In genomic region chr18:77254711-77255110, GRCh38 we compare ENCODE assay signal across 1 cellular context.
TF ChIP-seq lines count a peak whose summit lies in the region.

No MANE protein-coding gene starts in this region.

TF ChIP-seq in GM23338, 12 proteins besides CTCF, POLR2A, EP300 and RAD21 (continued from another document):
- no peak for TF ChIP-seq CREB1 (CRISPR knock-in tag; IDR thresholded peaks at IDR 0.05; ENCODE audit: low read depth)
- no peak for TF ChIP-seq NANOG (IDR thresholded peaks at IDR 0.05; ENCODE audit: borderline replicate concordance)
- TF ChIP-seq, protein P1, sequence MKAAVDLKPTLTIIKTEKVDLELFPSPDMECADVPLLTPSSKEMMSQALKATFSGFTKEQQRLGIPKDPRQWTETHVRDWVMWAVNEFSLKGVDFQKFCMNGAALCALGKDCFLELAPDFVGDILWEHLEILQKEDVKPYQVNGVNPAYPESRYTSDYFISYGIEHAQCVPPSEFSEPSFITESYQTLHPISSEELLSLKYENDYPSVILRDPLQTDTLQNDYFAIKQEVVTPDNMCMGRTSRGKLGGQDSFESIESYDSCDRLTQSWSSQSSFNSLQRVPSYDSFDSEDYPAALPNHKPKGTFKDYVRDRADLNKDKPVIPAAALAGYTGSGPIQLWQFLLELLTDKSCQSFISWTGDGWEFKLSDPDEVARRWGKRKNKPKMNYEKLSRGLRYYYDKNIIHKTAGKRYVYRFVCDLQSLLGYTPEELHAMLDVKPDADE (IDR thresholded peaks at IDR 0.05): no peak
- TF ChIP-seq, protein P2, sequence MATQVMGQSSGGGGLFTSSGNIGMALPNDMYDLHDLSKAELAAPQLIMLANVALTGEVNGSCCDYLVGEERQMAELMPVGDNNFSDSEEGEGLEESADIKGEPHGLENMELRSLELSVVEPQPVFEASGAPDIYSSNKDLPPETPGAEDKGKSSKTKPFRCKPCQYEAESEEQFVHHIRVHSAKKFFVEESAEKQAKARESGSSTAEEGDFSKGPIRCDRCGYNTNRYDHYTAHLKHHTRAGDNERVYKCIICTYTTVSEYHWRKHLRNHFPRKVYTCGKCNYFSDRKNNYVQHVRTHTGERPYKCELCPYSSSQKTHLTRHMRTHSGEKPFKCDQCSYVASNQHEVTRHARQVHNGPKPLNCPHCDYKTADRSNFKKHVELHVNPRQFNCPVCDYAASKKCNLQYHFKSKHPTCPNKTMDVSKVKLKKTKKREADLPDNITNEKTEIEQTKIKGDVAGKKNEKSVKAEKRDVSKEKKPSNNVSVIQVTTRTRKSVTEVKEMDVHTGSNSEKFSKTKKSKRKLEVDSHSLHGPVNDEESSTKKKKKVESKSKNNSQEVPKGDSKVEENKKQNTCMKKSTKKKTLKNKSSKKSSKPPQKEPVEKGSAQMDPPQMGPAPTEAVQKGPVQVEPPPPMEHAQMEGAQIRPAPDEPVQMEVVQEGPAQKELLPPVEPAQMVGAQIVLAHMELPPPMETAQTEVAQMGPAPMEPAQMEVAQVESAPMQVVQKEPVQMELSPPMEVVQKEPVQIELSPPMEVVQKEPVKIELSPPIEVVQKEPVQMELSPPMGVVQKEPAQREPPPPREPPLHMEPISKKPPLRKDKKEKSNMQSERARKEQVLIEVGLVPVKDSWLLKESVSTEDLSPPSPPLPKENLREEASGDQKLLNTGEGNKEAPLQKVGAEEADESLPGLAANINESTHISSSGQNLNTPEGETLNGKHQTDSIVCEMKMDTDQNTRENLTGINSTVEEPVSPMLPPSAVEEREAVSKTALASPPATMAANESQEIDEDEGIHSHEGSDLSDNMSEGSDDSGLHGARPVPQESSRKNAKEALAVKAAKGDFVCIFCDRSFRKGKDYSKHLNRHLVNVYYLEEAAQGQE (IDR thresholded peaks at IDR 0.05; ENCODE audit: unreplicated experiment): no peak
- TF ChIP-seq EZH2 (IDR thresholded peaks at IDR 0.05; ENCODE audit: low read depth, unreplicated experiment): no peak
- TF ChIP-seq ZNF331 (CRISPR knock-in tag; IDR thresholded peaks at IDR 0.05; ENCODE audit: low read depth): no peak
- no peak for TF ChIP-seq ZNF114 (CRISPR knock-in tag; IDR thresholded peaks at IDR 0.05)
- no peak for TF ChIP-seq POLR2AphosphoS5 (IDR thresholded peaks at IDR 0.05; ENCODE audit: low read depth)
